ENCODE assay signal across 34 cellular contexts in genomic region chr9:20349568-20349967, GRCh38.
"Had no signal": no experiment of that assay in that cellular context is flagged by ENCODE, and none has a peak within 500 bp of the region (broad histone marks: within the 10 kb centered on the region; RNA-seq: fewer than 3 reads in every experiment).

No MANE protein-coding gene starts in this region.

- ATAC-seq: activated CD8-positive, alpha-beta T cell treated with anti-CD3 and anti-CD28 coated beads for 36 hours; activated naive CD4-positive, alpha-beta T cell treated with anti-CD3 and anti-CD28 coated beads, Interleukin-2, amount 50 U/mL, for 72 hours; activated T-cell treated with anti-CD3 and anti-CD28 coated beads, Interleukin-2, amount 50 U/mL, for 4 hours; activated T-cell treated with anti-CD3 and anti-CD28 coated beads, Interleukin-2, amount 50 U/mL, for 72 hours; activated T-helper 17 cell treated with anti-CD3 and anti-CD28 coated beads, Interleukin-2, amount 50 U/mL, for 72 hours; body of pancreas had no signal

- H3K4me1 ChIP-seq: breast epithelium had no signal

- H3K27me3 ChIP-seq: adrenal gland, body of pancreas, brain microvascular endothelial cell, breast epithelium had no signal

- H3K4me1 Mint-ChIP-seq: activated B cell treated with CpG ODN at 0.5 μM for 24 hours had no signal

- H3K4me3 Mint-ChIP-seq: activated B cell treated with CpG ODN at 0.5 μM for 24 hours; activated CD4-positive, alpha-beta memory T cell treated with anti-CD3 and anti-CD28 coated beads for 36 hours; activated CD4-positive, alpha-beta T cell treated with anti-CD3 and anti-CD28 coated beads, Interleukin-2, amount 10 ng/mL, durations not matched to agents 24 days and 14 days; activated CD8-positive, alpha-beta T cell treated with anti-CD3 and anti-CD28 coated beads for 36 hours; activated naive CD4-positive, alpha-beta T cell treated with anti-CD3 and anti-CD28 coated beads for 36 hours; activated naive CD8-positive, alpha-beta T cell treated with anti-CD3 and anti-CD28 coated beads for 36 hours; activated T-cell treated with anti-CD3 and anti-CD28 coated beads, Interleukin-2, amount 50 U/mL, for 4 hours; activated T-cell treated with anti-CD3 and anti-CD28 coated beads, Interleukin-2, amount 50 U/mL, for 72 hours; activated T-helper 1 cell treated with anti-CD3 and anti-CD28 coated beads, Interleukin-12 subunit alpha, Interleukin-12 subunit beta, Interleukin-2, Interleukin-4 antibody, amounts not matched to agents 30 ng/mL and 10 ng/mL and 1 ng/mL, durations not matched to agents 14 hours and 24 hours and 36 hours; activated T-helper 17 cell treated with anti-CD3 and anti-CD28 coated beads, Interleukin-2, amount 50 U/mL, for 72 hours; T-helper 2 cell treated with Interferon-gamma antibody and Interleukin-4, amounts not matched to agents 5 μg/mL and 100 μg/mL, for 36 hours had no signal

- H3K27me3 Mint-ChIP-seq: activated B cell treated with CpG ODN at 0.5 μM for 24 hours; activated CD4-positive, alpha-beta memory T cell treated with anti-CD3 and anti-CD28 coated beads for 36 hours; activated CD4-positive, alpha-beta T cell treated with anti-CD3 and anti-CD28 coated beads, Interleukin-2, amount 10 ng/mL, durations not matched to agents 24 days and 14 days; activated CD8-positive, alpha-beta T cell treated with anti-CD3 and anti-CD28 coated beads for 36 hours; activated naive CD8-positive, alpha-beta T cell treated with anti-CD3 and anti-CD28 coated beads for 36 hours; activated T-helper 17 cell treated with anti-CD3 and anti-CD28 coated beads, Interleukin-2, amount 50 U/mL, for 72 hours had no signal

- H3K9me3 ChIP-seq: adrenal gland, body of pancreas, breast epithelium had no signal

- H3K27ac Mint-ChIP-seq: activated B cell treated with CpG ODN at 0.5 μM for 24 hours; activated CD4-positive, alpha-beta memory T cell treated with anti-CD3 and anti-CD28 coated beads for 36 hours; activated CD4-positive, alpha-beta T cell treated with anti-CD3 and anti-CD28 coated beads, Interleukin-2, amount 10 ng/mL, durations not matched to agents 24 days and 14 days; activated CD8-positive, alpha-beta T cell treated with anti-CD3 and anti-CD28 coated beads for 36 hours; activated naive CD4-positive, alpha-beta T cell treated with anti-CD3 and anti-CD28 coated beads for 36 hours; activated naive CD4-positive, alpha-beta T cell treated with anti-CD3 and anti-CD28 coated beads, Interleukin-2, amount 50 U/mL, for 72 hours; activated naive CD8-positive, alpha-beta T cell treated with anti-CD3 and anti-CD28 coated beads for 36 hours; activated T-cell treated with anti-CD3 and anti-CD28 coated beads, Interleukin-2, amount 50 U/mL, for 72 hours; activated T-helper 1 cell treated with anti-CD3 and anti-CD28 coated beads, Interleukin-12 subunit alpha, Interleukin-12 subunit beta, Interleukin-2, Interleukin-4 antibody, amounts not matched to agents 30 ng/mL and 10 ng/mL and 1 ng/mL, durations not matched to agents 14 hours and 24 hours and 36 hours; activated T-helper 17 cell treated with anti-CD3 and anti-CD28 coated beads, Interleukin-2, amount 50 U/mL, for 72 hours; T-helper 2 cell treated with Interferon-gamma antibody and Interleukin-4, amounts not matched to agents 5 μg/mL and 100 μg/mL, for 36 hours had no signal

- H3K9me3 Mint-ChIP-seq: activated B cell treated with CpG ODN at 0.5 μM for 24 hours; activated CD4-positive, alpha-beta memory T cell treated with anti-CD3 and anti-CD28 coated beads for 36 hours; activated CD4-positive, alpha-beta T cell treated with anti-CD3 and anti-CD28 coated beads, Interleukin-2, amount 10 ng/mL, durations not matched to agents 24 days and 14 days; activated CD8-positive, alpha-beta T cell treated with anti-CD3 and anti-CD28 coated beads for 36 hours; activated naive CD4-positive, alpha-beta T cell treated with anti-CD3 and anti-CD28 coated beads for 36 hours; activated naive CD4-positive, alpha-beta T cell treated with anti-CD3 and anti-CD28 coated beads, Interleukin-2, amount 50 U/mL, for 72 hours; activated naive CD8-positive, alpha-beta T cell treated with anti-CD3 and anti-CD28 coated beads for 36 hours; activated T-cell treated with anti-CD3 and anti-CD28 coated beads, Interleukin-2, amount 50 U/mL, for 4 hours; activated T-cell treated with anti-CD3 and anti-CD28 coated beads, Interleukin-2, amount 50 U/mL, for 72 hours; activated T-helper 1 cell treated with anti-CD3 and anti-CD28 coated beads, Interleukin-12 subunit alpha, Interleukin-12 subunit beta, Interleukin-2, Interleukin-4 antibody, amounts not matched to agents 30 ng/mL and 10 ng/mL and 1 ng/mL, durations not matched to agents 14 hours and 24 hours and 36 hours; activated T-helper 17 cell treated with anti-CD3 and anti-CD28 coated beads, Interleukin-2, amount 50 U/mL, for 72 hours; T-helper 2 cell treated with Interferon-gamma antibody and Interleukin-4, amounts not matched to agents 5 μg/mL and 100 μg/mL, for 36 hours had no signal

- H3K27ac ChIP-seq: adrenal gland, body of pancreas, brain microvascular endothelial cell, breast epithelium, WERI-Rb-1 had no signal

- H3K36me3 ChIP-seq: adrenal gland, brain microvascular endothelial cell, breast epithelium, WERI-Rb-1 had no signal

- H3K4me3 ChIP-seq: adrenal gland, body of pancreas, breast epithelium had no signal

- DNase-seq: activated B cell treated with CpG ODN at 0.5 μM for 24 hours; activated CD4-positive, alpha-beta memory T cell treated with anti-CD3 and anti-CD28 coated beads for 36 hours; activated CD4-positive, alpha-beta T cell treated with anti-CD3 and anti-CD28 coated beads for 4 hours; activated CD4-positive, alpha-beta T cell treated with anti-CD3 and anti-CD28 coated beads, Interleukin-2, amount 10 ng/mL, durations not matched to agents 24 days and 14 days; activated CD4-positive, alpha-beta T cell treated with anti-CD3 and anti-CD28 coated beads, Interleukin-2, amount 50 U/mL, for 1 hour; activated CD4-positive, alpha-beta T cell treated with anti-CD3 and anti-CD28 coated beads, Interleukin-2, amount 50 U/mL, for 4 hours; activated CD4-positive, CD25-positive, alpha-beta regulatory T cell treated with anti-CD3 and anti-CD28 coated beads, Interleukin-2, amount 50 U/mL, for 72 hours; activated CD8-positive, alpha-beta memory T cell treated with anti-CD3 and anti-CD28 coated beads, Interleukin-2, amount 50 U/mL, for 4 hours; activated CD8-positive, alpha-beta T cell treated with anti-CD3 and anti-CD28 coated beads for 36 hours; activated effector memory CD4-positive, alpha-beta T cell treated with anti-CD3 and anti-CD28 coated beads, Interleukin-2, amount 50 U/mL, for 16 hours; activated gamma-delta T cell treated with Interleukin-2 at 50 U/mL for 16 hours; activated naive CD4-positive, alpha-beta T cell; activated naive CD4-positive, alpha-beta T cell treated with anti-CD3 and anti-CD28 coated beads for 36 hours; activated naive CD4-positive, alpha-beta T cell treated with anti-CD3 and anti-CD28 coated beads, Interleukin-2, amount 50 U/mL, for 16 hours; activated naive CD8-positive, alpha-beta T cell treated with anti-CD3 and anti-CD28 coated beads for 36 hours; activated T-cell treated with anti-CD3 and anti-CD28 coated beads for 4 hours; activated T-cell treated with anti-CD3 and anti-CD28 coated beads, Interleukin-2, amount 50 U/mL, for 1 hour; activated T-cell treated with anti-CD3 and anti-CD28 coated beads, Interleukin-2, amount 50 U/mL, for 4 hours; activated T-cell treated with anti-CD3 and anti-CD28 coated beads, Interleukin-2, amount 50 U/mL, for 72 hours; adrenal gland; amniotic stem cell; aorta; body of pancreas; brain microvascular endothelial cell; central memory CD4-positive, alpha-beta T cell; SW 1271; T-helper 2 cell; T-helper 9 cell; WERI-Rb-1 had no signal
